In the genomic region with DNA sequence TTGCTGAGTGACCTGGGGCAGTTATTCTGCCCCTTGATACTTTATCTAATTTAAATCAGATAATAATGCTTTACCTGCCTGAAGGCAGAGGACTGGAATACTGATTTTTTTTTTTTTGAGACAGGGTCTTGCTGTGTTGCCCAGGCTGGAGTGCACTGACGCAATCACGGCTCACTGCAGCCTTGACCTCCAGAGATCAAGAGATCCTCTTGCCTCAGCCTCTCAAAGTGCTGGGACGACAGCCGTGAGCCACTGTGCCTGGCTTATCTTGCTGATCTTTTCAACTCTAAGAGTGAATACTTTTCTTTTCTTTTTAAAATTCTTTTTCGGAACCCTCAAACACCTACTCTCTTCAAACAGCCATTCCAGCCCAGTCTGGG, we compare ENCODE assay signal across 1 cellular context.
TF ChIP-seq lines count a peak whose summit lies in the region.

No MANE protein-coding gene starts in this region.

TF ChIP-seq in HCT116, 20 proteins besides CTCF, POLR2A, EP300 and RAD21 (continued from another document):
- no peak for TF ChIP-seq REST (IDR thresholded peaks at IDR 0.05; ENCODE audit: low read depth)
- no peak for TF ChIP-seq JUND (IDR thresholded peaks at IDR 0.05)
